7 cellular contexts compared by ENCODE assay signal in genomic region chr2:169479257-169480078, GRCh38. TPM values are rescaled to one million over a fixed set of nuclear protein-coding genes. Genes with fewer than 3 reads are reported as not detected.
DNase-seq lines count a peak whose midpoint lies in the region; ATAC-seq and TF ChIP-seq lines count a peak whose summit lies in the region.

BBS5 (plus strand) TSS chr2:169479494; CDS start chr2:169479554, 60 bp downstream.

- POLR2A ChIA-PET in activated B cell treated with CpG ODN at 0.5 μM for 24 hours (lab: Charles Lee) = interaction anchor here (1.1 kb wide), 1 partner anchor 319 kb away, joined by 3 read pairs; the partner anchor contains the start of gene SSB

- H3K27me3 Mint-ChIP-seq in activated B cell treated with CpG ODN at 0.5 μM for 24 hours = no peaks in the 10 kb centered on the region

- ATAC-seq in GM18508 (IDR thresholded peaks at IDR 0.05; ENCODE audit: insufficient read depth, unreplicated experiment) (peak; percentile 69), HG03025 (IDR thresholded peaks at IDR 0.05; ENCODE audit: low FRiP score, unreplicated experiment) (peak; percentile 96), activated B cell treated with CpG ODN at 0.5 μM for 24 hours (ENCODE audit: low read depth) (peak; percentile 95)

- DNase-seq in NCI-H2171 (lab: John Stamatoyannopoulos, UW) (peak; percentile 72), activated B cell treated with CpG ODN at 0.5 μM for 24 hours (peak; percentile 55), islet precursor cell (peak; percentile 89)
- DNase-seq in central memory CD4-positive, alpha-beta T cell = peak; percentile 66
- DNase-seq in stimulated activated CD4-positive, alpha-beta T cell treated with anti-CD3 and anti-CD28 coated beads, Interleukin-12 subunit alpha, Interleukin-12 subunit beta, amount 100 ng/mL, for 4 hours = peak; percentile 74

- CTCF ChIA-PET in activated B cell treated with CpG ODN at 0.5 μM for 24 hours (lab: Charles Lee) = interaction anchor here (0.9 kb wide), 1 partner anchor 16 kb away, joined by 3 read pairs; no protein-coding TSS in a partner anchor

- no peak for TF ChIP-seq CTCF in activated B cell treated with CpG ODN at 0.5 μM for 24 hours (IDR thresholded peaks at IDR 0.05)

- peaks cover 10% of the 10 kb centered on the region for H3K4me1 Mint-ChIP-seq in activated B cell treated with CpG ODN at 0.5 μM for 24 hours

- intact Hi-C loops in activated B cell treated with CpG ODN at 0.5 μM for 24 hours (cut with micrococcal nuclease) = loop anchor here (1.0 to 5.0 kb wide), 3 partner anchors 93 to 348 kb away; partner anchors contain the start of genes CFAP210, FASTKD1, PHOSPHO2 and UBR3

- H3K9me3 Mint-ChIP-seq in activated B cell treated with CpG ODN at 0.5 μM for 24 hours = no peaks in the 10 kb centered on the region

- H3K4me3 Mint-ChIP-seq in activated B cell treated with CpG ODN at 0.5 μM for 24 hours = peak within 1 kb of the TSS; percentile 91

- H3K36me3 Mint-ChIP-seq in activated B cell treated with CpG ODN at 0.5 μM for 24 hours (ENCODE audit: low read depth) = no peaks in the 10 kb centered on the region

- H3K27ac Mint-ChIP-seq in activated B cell treated with CpG ODN at 0.5 μM for 24 hours = peak within 1 kb of the TSS; percentile 24

RNA-seq across cellular contexts. Expression of gene BBS5, which starts in this region (rescaled TPM):
- total RNA-seq in activated B cell treated with CpG ODN at 0.5 μM for 24 hours = 2.3 and 2.8 TPM in 2 replicates

Comparison
In these comparisons a context has a peak if more than half of its experiments do, and no peak if none do; other contexts are left out.
1. Peak in every context shown above with its lines: DNase-seq and ATAC-seq.